ENCODE assay signal across 7 cellular contexts in the genomic region with DNA sequence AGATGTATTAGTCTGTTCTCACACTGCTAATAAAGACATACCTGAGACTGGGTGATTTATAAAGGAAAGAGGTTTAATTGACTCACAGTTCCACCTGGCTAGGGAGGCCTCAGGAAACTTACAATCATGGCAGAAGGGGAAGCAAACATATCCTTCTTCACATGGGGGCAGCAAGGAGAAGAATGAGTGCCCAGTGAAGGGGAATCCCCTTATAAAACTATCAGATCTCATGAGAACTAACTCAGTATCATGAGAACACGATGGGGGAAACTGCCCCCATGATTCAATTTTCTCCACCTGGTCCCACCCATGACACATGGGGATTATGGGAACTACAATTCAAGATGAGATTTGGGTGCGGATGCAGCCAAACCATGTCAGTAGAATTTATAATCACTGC.
DNase-seq lines count a peak whose midpoint lies in the region; ATAC-seq and TF ChIP-seq lines count a peak whose summit lies in the region.
"Not testable (repeated sequence)": the region's sequence is repeated elsewhere in the genome, so short reads cannot be mapped to it uniquely, and the experiment has no call there.

No MANE protein-coding gene starts in this region.

- H3K4me1 ChIP-seq in H9 (ENCODE audit: insufficient read depth, low read length) = not testable (repeated sequence)
- peaks cover under 1 to 74% of the 10 kb centered on the region in 2 donors for H3K4me1 ChIP-seq in naive thymus-derived CD4-positive, alpha-beta T cell (ENCODE audit: control insufficient read depth in 2 of 2, insufficient read depth in 2 of 2, low read length in 2 of 2)

- not testable (repeated sequence) for H3K27me3 ChIP-seq in H9 (ENCODE audit: insufficient read depth, low read length); naive thymus-derived CD4-positive, alpha-beta T cell (ENCODE audit: control insufficient read depth in 2 of 2, insufficient read depth in 2 of 2, low read length in 2 of 2)

- H3K27ac ChIP-seq in H9 (ENCODE audit: insufficient read length, low read depth, low read length); naive thymus-derived CD4-positive, alpha-beta T cell (ENCODE audit: low read depth, low read length): not testable (repeated sequence)

- TF ChIP-seq CTCF in H9 (conservative IDR thresholded peaks at IDR 0.05) = 0 out of 3 replicates have a peak, but pooled peaks have one; percentile 10

- no CpG with 5 or more reads among the region's 2 CpGs for WGBS in H9 (ENCODE audit: extremely low coverage, insufficient read length, low lambda C conversion rate)

- CTCF ChIA-PET in activated naive CD4-positive, alpha-beta T cell treated with anti-CD3 and anti-CD28 coated beads for 36 hours (lab: Charles Lee) = interaction anchor here (0.6 to 3.8 kb wide), 9 partner anchors 10 to 617 kb away, joined by 3 to 16 read pairs (median 4); no protein-coding TSS in a partner anchor
- CTCF ChIA-PET in naive thymus-derived CD4-positive, alpha-beta T cell (lab: Charles Lee) = interaction anchor here (0.7 kb wide), 2 partner anchors 13 to 144 kb away, joined by 3 read pairs; no protein-coding TSS in a partner anchor

- POLR2A ChIA-PET in naive thymus-derived CD4-positive, alpha-beta T cell (lab: Charles Lee) = not testable (repeated sequence)

- H3K27ac Mint-ChIP-seq in H9 = not testable (repeated sequence)
- peak overlapping the region; percentile 88 for H3K27ac Mint-ChIP-seq in activated CD4-positive, alpha-beta T cell treated with anti-CD3 and anti-CD28 coated beads, Interleukin-2, amount 10 ng/mL, durations not matched to agents 24 days and 14 days
- peak overlapping the region; percentile 78 for H3K27ac Mint-ChIP-seq in activated naive CD4-positive, alpha-beta T cell treated with anti-CD3 and anti-CD28 coated beads for 36 hours
- peak overlapping the region; percentile 69 to 91 (median 80) for H3K27ac Mint-ChIP-seq in naive thymus-derived CD4-positive, alpha-beta T cell

- H2BK120ac ChIP-seq in H9 (ENCODE audit: low read depth, low read length, poor library complexity, severe bottlenecking) = not testable (repeated sequence)

- not testable (repeated sequence) for H3K14ac ChIP-seq in H9 (ENCODE audit: insufficient read depth, low read length)

- H3K4me3 Mint-ChIP-seq in H9; activated naive CD4-positive, alpha-beta T cell treated with anti-CD3 and anti-CD28 coated beads for 36 hours: not testable (repeated sequence)
- H3K4me3 Mint-ChIP-seq in activated CD4-positive, alpha-beta T cell treated with anti-CD3 and anti-CD28 coated beads, Interleukin-2, amount 10 ng/mL, durations not matched to agents 24 days and 14 days = peak overlapping the region; percentile 58
- peak overlapping the region in 5 of 10 donors; percentile 24 to 52 (median 41) for H3K4me3 Mint-ChIP-seq in naive thymus-derived CD4-positive, alpha-beta T cell

- H3K23me2 ChIP-seq in H9 (ENCODE audit: insufficient read length, low read depth, low read length, poor library complexity, severe bottlenecking) = not testable (repeated sequence)

- not testable (repeated sequence) for H3K9me3 Mint-ChIP-seq in H9; activated CD4-positive, alpha-beta T cell treated with anti-CD3 and anti-CD28 coated beads, Interleukin-2, amount 10 ng/mL, durations not matched to agents 24 days and 14 days; activated naive CD4-positive, alpha-beta T cell treated with anti-CD3 and anti-CD28 coated beads for 36 hours
- peaks cover 0 to 11% (median 0%) of the 10 kb centered on the region in 11 donors for H3K9me3 Mint-ChIP-seq in naive thymus-derived CD4-positive, alpha-beta T cell

- peak; percentile 30 for ATAC-seq in GM18511 (IDR thresholded peaks at IDR 0.05; ENCODE audit: unreplicated experiment)
- ATAC-seq in GM19463 (IDR thresholded peaks at IDR 0.05; ENCODE audit: unreplicated experiment) = peak; percentile 11
- peak; percentile 13 for ATAC-seq in HG03432 (IDR thresholded peaks at IDR 0.05; ENCODE audit: unreplicated experiment)
- not testable (repeated sequence) for ATAC-seq in naive thymus-derived CD4-positive, alpha-beta T cell

- not testable (repeated sequence) for H3K4ac ChIP-seq in H9 (ENCODE audit: low read depth, low read length)

- H3K18ac ChIP-seq in H9 (ENCODE audit: insufficient read length, low read depth, low read length) = not testable (repeated sequence)

- not testable (repeated sequence) for H3K4me3 ChIP-seq in naive thymus-derived CD4-positive, alpha-beta T cell (ENCODE audit: low read length)

- H3K36me3 ChIP-seq in naive thymus-derived CD4-positive, alpha-beta T cell (ENCODE audit: control insufficient read depth in 2 of 3, insufficient read depth in 3 of 3, low read length in 3 of 3) = not testable (repeated sequence)

- intact Hi-C loops in activated CD4-positive, alpha-beta T cell treated with anti-CD3 and anti-CD28 coated beads, Interleukin-2, amount 10 ng/mL, durations not matched to agents 24 days and 14 days (cut with micrococcal nuclease) = loop anchor here (2.0 to 10.0 kb wide), 5 partner anchors 68 to 480 kb away; no protein-coding TSS in a partner anchor
- intact Hi-C loops in activated naive CD4-positive, alpha-beta T cell treated with anti-CD3 and anti-CD28 coated beads for 36 hours (cut with micrococcal nuclease) = loop anchor here (2.0 to 10.0 kb wide), 3 partner anchors 30 to 1320 kb away; partner anchors contain the start of gene FHIT
- intact Hi-C loops in naive thymus-derived CD4-positive, alpha-beta T cell (cut with micrococcal nuclease) = loop anchor here (2.0 to 10.0 kb wide), 4 partner anchors 14 to 76 kb away; no protein-coding TSS in a partner anchor

- H3K23ac ChIP-seq in H9 (ENCODE audit: insufficient read length, low read depth, low read length) = not testable (repeated sequence)

- not testable (repeated sequence) for H2AK5ac ChIP-seq in H9 (ENCODE audit: insufficient read length, low read length)

- not testable (repeated sequence) for H3K56ac ChIP-seq in H9 (ENCODE audit: insufficient read length, low read depth, low read length)

- not testable (repeated sequence) for H3K36me3 Mint-ChIP-seq in H9 (ENCODE audit: insufficient read depth in 1 of 3, low read depth in 3 of 3); activated naive CD4-positive, alpha-beta T cell treated with anti-CD3 and anti-CD28 coated beads for 36 hours (ENCODE audit: low read depth)
- peaks cover 60% of the 10 kb centered on the region for H3K36me3 Mint-ChIP-seq in activated CD4-positive, alpha-beta T cell treated with anti-CD3 and anti-CD28 coated beads, Interleukin-2, amount 10 ng/mL, durations not matched to agents 24 days and 14 days (ENCODE audit: low read depth)
- peaks cover 6 to 70% (median 60%) of the 10 kb centered on the region in 5 donors for H3K36me3 Mint-ChIP-seq in naive thymus-derived CD4-positive, alpha-beta T cell

- not testable (repeated sequence) for H3K9me3 ChIP-seq in H9 (ENCODE audit: control insufficient read depth, low read depth, low read length); naive thymus-derived CD4-positive, alpha-beta T cell (ENCODE audit: control insufficient read depth in 2 of 3, low read length in 3 of 3)

- not testable (repeated sequence) for H3T11ph ChIP-seq in H9 (ENCODE audit: low read length)

- not testable (repeated sequence) for H3K79me1 ChIP-seq in H9 (ENCODE audit: insufficient read depth, low read depth, low read length, poor library complexity, severe bottlenecking)

- not testable (repeated sequence) for H4K8ac ChIP-seq in H9 (replicated peaks; ENCODE audit: insufficient read length, low read depth, low read length)

- H3K79me2 ChIP-seq in H9 (ENCODE audit: insufficient read depth, low read length) = not testable (repeated sequence)

- H4K91ac ChIP-seq in H9 (ENCODE audit: insufficient read length, low read depth, low read length) = not testable (repeated sequence)

- H3K4me2 ChIP-seq in H9 (ENCODE audit: insufficient read depth, insufficient read length, low read length) = not testable (repeated sequence)

- not testable (repeated sequence) for H2BK20ac ChIP-seq in H9 (ENCODE audit: low read depth, low read length, poor library complexity, severe bottlenecking)

- H2BK12ac ChIP-seq in H9 (ENCODE audit: insufficient read length, low read depth, low read length) = not testable (repeated sequence)

- not testable (repeated sequence) for H2AFZ ChIP-seq in H9 (ENCODE audit: low read length)

- not testable (repeated sequence) for H4K5ac ChIP-seq in H9 (ENCODE audit: insufficient read length, low read depth, low read length)

- DNase-seq in H9; activated CD4-positive, alpha-beta T cell treated with anti-CD3 and anti-CD28 coated beads, Interleukin-2, amount 10 ng/mL, durations not matched to agents 24 days and 14 days; activated naive CD4-positive, alpha-beta T cell treated with anti-CD3 and anti-CD28 coated beads for 36 hours; naive thymus-derived CD4-positive, alpha-beta T cell: not testable (repeated sequence)

- not testable (repeated sequence) for H2BK15ac ChIP-seq in H9 (ENCODE audit: low read depth, low read length)

- H3K27me3 Mint-ChIP-seq in H9 (ENCODE audit: low read depth); activated CD4-positive, alpha-beta T cell treated with anti-CD3 and anti-CD28 coated beads, Interleukin-2, amount 10 ng/mL, durations not matched to agents 24 days and 14 days; activated naive CD4-positive, alpha-beta T cell treated with anti-CD3 and anti-CD28 coated beads for 36 hours (ENCODE audit: low read depth); naive thymus-derived CD4-positive, alpha-beta T cell: not testable (repeated sequence)

- not testable (repeated sequence) for H3K9ac ChIP-seq in H9 (ENCODE audit: extremely low read depth, insufficient read length, low read length)

- not testable (repeated sequence) for H2BK5ac ChIP-seq in H9 (ENCODE audit: insufficient read length, low read length)

- H4K20me1 ChIP-seq in H9 (ENCODE audit: control insufficient read depth, insufficient read depth, insufficient read length) = not testable (repeated sequence)

- H3K4me1 Mint-ChIP-seq in H9 = not testable (repeated sequence)
- peaks cover 32% of the 10 kb centered on the region for H3K4me1 Mint-ChIP-seq in activated CD4-positive, alpha-beta T cell treated with anti-CD3 and anti-CD28 coated beads, Interleukin-2, amount 10 ng/mL, durations not matched to agents 24 days and 14 days
- peaks cover 89% of the 10 kb centered on the region for H3K4me1 Mint-ChIP-seq in activated naive CD4-positive, alpha-beta T cell treated with anti-CD3 and anti-CD28 coated beads for 36 hours (ENCODE audit: low read depth)
- peaks cover 24 to 100% (median 97%) of the 10 kb centered on the region in 7 donors for H3K4me1 Mint-ChIP-seq in naive thymus-derived CD4-positive, alpha-beta T cell
